In genomic region chr9:7799234-7799933, GRCh38 we compare ENCODE assay signal across 1 cellular context.
TF ChIP-seq lines count a peak whose summit lies in the region.

Gene DMAC1 (minus strand): TSS chr9:7799778. CDS start chr9:7799734, 44 bp downstream.

TF ChIP-seq in WTC11, 78 proteins besides CTCF, POLR2A, EP300 and RAD21 (continued from another document):
- TF ChIP-seq SP1 (CRISPR knock-in tag; conservative IDR thresholded peaks at IDR 0.05) (peak; percentile 62), AR (CRISPR knock-in tag; IDR thresholded peaks at IDR 0.05) (no peak), ZNF671 (CRISPR knock-in tag; IDR thresholded peaks at IDR 0.05) (no peak), SMAD4 (CRISPR knock-in tag; IDR thresholded peaks at IDR 0.05) (no peak), AFF4 (CRISPR knock-in tag; IDR thresholded peaks at IDR 0.05; ENCODE audit: borderline replicate concordance) (no peak), GABPB1 (CRISPR knock-in tag; IDR thresholded peaks at IDR 0.05) (peak; percentile 71), FOXP1 (CRISPR knock-in tag; IDR thresholded peaks at IDR 0.05; ENCODE audit: borderline replicate concordance) (no peak; the same call in 1 of the 2 replicates), JAZF1 (CRISPR knock-in tag; IDR thresholded peaks at IDR 0.05) (no peak), TEAD4 (CRISPR knock-in tag; IDR thresholded peaks at IDR 0.05) (no peak), ZNF416 (CRISPR knock-in tag; IDR thresholded peaks at IDR 0.05) (no peak), E2F5 (CRISPR knock-in tag; IDR thresholded peaks at IDR 0.05) (no peak), FOXJ3 (CRISPR knock-in tag; IDR thresholded peaks at IDR 0.05; ENCODE audit: borderline replicate concordance) (no peak), FOXK1 (CRISPR knock-in tag; IDR thresholded peaks at IDR 0.05) (peak; percentile 84), NFE2L1 (CRISPR knock-in tag; IDR thresholded peaks at IDR 0.05) (no peak), IRF2 (CRISPR knock-in tag; IDR thresholded peaks at IDR 0.05; ENCODE audit: borderline replicate concordance, low read depth) (no peak), ETV6 (CRISPR knock-in tag; IDR thresholded peaks at IDR 0.05) (no peak), NR3C1 (CRISPR knock-in tag; conservative IDR thresholded peaks at IDR 0.05; ENCODE audit: low read depth) (no peak), MAX (CRISPR knock-in tag; IDR thresholded peaks at IDR 0.05) (peak; percentile 88)
- TF ChIP-seq, protein P1, sequence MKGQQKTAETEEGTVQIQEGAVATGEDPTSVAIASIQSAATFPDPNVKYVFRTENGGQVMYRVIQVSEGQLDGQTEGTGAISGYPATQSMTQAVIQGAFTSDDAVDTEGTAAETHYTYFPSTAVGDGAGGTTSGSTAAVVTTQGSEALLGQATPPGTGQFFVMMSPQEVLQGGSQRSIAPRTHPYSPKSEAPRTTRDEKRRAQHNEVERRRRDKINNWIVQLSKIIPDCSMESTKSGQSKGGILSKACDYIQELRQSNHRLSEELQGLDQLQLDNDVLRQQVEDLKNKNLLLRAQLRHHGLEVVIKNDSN (CRISPR knock-in tag; IDR thresholded peaks at IDR 0.05) = peak; percentile 62; the same call in 1 of the 2 replicates
- TF ChIP-seq, protein P2, sequence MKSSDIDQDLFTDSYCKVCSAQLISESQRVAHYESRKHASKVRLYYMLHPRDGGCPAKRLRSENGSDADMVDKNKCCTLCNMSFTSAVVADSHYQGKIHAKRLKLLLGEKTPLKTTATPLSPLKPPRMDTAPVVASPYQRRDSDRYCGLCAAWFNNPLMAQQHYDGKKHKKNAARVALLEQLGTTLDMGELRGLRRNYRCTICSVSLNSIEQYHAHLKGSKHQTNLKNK (CRISPR knock-in tag; IDR thresholded peaks at IDR 0.05) = no peak
- TF ChIP-seq, protein P3, sequence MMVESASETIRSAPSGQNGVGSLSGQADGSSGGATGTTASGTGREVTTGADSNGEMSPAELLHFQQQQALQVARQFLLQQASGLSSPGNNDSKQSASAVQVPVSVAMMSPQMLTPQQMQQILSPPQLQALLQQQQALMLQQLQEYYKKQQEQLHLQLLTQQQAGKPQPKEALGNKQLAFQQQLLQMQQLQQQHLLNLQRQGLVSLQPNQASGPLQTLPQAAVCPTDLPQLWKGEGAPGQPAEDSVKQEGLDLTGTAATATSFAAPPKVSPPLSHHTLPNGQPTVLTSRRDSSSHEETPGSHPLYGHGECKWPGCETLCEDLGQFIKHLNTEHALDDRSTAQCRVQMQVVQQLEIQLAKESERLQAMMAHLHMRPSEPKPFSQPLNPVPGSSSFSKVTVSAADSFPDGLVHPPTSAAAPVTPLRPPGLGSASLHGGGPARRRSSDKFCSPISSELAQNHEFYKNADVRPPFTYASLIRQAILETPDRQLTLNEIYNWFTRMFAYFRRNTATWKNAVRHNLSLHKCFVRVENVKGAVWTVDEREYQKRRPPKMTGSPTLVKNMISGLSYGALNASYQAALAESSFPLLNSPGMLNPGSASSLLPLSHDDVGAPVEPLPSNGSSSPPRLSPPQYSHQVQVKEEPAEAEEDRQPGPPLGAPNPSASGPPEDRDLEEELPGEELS (CRISPR knock-in tag; IDR thresholded peaks at IDR 0.05) = peak; percentile 47; the same call in 1 of the 2 replicates
- TF ChIP-seq, protein P4, sequence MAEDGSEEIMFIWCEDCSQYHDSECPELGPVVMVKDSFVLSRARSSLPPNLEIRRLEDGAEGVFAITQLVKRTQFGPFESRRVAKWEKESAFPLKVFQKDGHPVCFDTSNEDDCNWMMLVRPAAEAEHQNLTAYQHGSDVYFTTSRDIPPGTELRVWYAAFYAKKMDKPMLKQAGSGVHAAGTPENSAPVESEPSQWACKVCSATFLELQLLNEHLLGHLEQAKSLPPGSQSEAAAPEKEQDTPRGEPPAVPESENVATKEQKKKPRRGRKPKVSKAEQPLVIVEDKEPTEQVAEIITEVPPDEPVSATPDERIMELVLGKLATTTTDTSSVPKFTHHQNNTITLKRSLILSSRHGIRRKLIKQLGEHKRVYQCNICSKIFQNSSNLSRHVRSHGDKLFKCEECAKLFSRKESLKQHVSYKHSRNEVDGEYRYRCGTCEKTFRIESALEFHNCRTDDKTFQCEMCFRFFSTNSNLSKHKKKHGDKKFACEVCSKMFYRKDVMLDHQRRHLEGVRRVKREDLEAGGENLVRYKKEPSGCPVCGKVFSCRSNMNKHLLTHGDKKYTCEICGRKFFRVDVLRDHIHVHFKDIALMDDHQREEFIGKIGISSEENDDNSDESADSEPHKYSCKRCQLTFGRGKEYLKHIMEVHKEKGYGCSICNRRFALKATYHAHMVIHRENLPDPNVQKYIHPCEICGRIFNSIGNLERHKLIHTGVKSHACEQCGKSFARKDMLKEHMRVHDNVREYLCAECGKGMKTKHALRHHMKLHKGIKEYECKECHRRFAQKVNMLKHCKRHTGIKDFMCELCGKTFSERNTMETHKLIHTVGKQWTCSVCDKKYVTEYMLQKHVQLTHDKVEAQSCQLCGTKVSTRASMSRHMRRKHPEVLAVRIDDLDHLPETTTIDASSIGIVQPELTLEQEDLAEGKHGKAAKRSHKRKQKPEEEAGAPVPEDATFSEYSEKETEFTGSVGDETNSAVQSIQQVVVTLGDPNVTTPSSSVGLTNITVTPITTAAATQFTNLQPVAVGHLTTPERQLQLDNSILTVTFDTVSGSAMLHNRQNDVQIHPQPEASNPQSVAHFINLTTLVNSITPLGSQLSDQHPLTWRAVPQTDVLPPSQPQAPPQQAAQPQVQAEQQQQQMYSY (CRISPR knock-in tag; IDR thresholded peaks at IDR 0.05) = no peak
